14 cellular contexts compared by ENCODE assay signal in the genomic region with DNA sequence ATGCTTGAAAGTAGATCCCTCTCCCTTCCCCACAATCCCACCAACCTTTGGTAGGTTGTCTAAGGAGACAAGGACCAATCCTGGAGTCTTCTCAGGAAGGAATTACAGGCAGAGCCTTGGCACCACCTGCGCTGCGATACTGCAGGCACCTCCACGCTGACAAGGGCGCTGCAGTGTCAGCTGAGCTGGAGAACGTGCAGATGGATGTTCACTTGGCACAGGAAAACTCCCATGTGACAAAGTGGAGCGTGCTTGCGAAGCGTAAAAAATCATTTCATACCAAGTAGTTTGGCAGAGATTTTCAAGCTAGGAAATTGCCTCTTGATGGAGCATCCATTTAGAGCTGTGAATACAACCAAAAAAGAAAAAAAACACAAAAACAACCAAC. TPM values are rescaled to one million over a fixed set of nuclear protein-coding genes. Genes with fewer than 3 reads are reported as not detected.
A peak's percentile ranks its signal among the peaks of the same experiment; 100 is the strongest.
DNase-seq lines count a peak whose midpoint lies in the region; ATAC-seq and TF ChIP-seq lines count a peak whose summit lies in the region.
"Had no signal": no experiment of that assay in that cellular context is flagged by ENCODE, and none has a peak within 500 bp of the region (broad histone marks: within the 10 kb centered on the region; RNA-seq: fewer than 3 reads in every experiment).

No MANE protein-coding gene starts in this region.

- H3K4me1 ChIP-seq in thyroid gland = peaks cover 27 to 31% of the 10 kb centered on the region in 2 donors
- H3K4me1 ChIP-seq in HAP-1 = peaks cover 18% of the 10 kb centered on the region
- H3K4me1 ChIP-seq: colonic mucosa had no signal

- 22 to 33% methylated on average over 8 of the region's 8 CpGs for WGBS in thyroid gland, 2 donors

- no peaks in the 10 kb centered on the region for H3K36me3 ChIP-seq in thyroid gland
- H3K36me3 ChIP-seq in HAP-1 (replicated peaks) = no peaks in the 10 kb centered on the region
- H3K36me3 ChIP-seq: adrenal gland, colonic mucosa had no signal

- H3K27ac ChIP-seq in thyroid gland = peak overlapping the region in 1 of 3 donors; percentile 48
- H3K27ac ChIP-seq: colonic mucosa, KMS-11 had no signal

- in situ Hi-C loops in HAP-1 (cut with MboI; ENCODE audit: low sequenced_read_pairs) = no loop called here

- no peak for TF ChIP-seq CTCF in thyroid gland (IDR thresholded peaks at IDR 0.05)

- DNase-seq in NCI-H82 (lab: John Stamatoyannopoulos, UW) (peak; percentile 51), NCI-H82 treated with DMSO at 0.1 percent for 48 hours (lab: John Stamatoyannopoulos, UW; ENCODE audit: unreplicated experiment) (no peak), NCI-H2227 (lab: John Stamatoyannopoulos, UW; ENCODE audit: unreplicated experiment) (peak; percentile 65), head of caudate nucleus (peak in 29 of 42 donors; percentile 10 to 73 (median 45)), thyroid gland (peak; percentile 83 to 85), HAP-1 (ENCODE audit: low spot score in 2 of 2) (no peak)
- DNase-seq: activated B cell treated with CpG ODN at 0.5 μM for 24 hours, colonic mucosa, midbrain had no signal

- TF ChIP-seq POLR2A in thyroid gland (IDR thresholded peaks at IDR 0.05) = no peak

- H3K9me3 ChIP-seq in thyroid gland (no peaks in the 10 kb centered on the region), HAP-1 (no peaks in the 10 kb centered on the region)
- H3K9me3 ChIP-seq: adrenal gland, colonic mucosa had no signal

- H3K27me3 ChIP-seq in thyroid gland (no peaks in the 10 kb centered on the region), HAP-1 (ENCODE audit: low read depth) (peaks cover 12% of the 10 kb centered on the region; the same call in 1 of the 2 replicates)
- H3K27me3 ChIP-seq: adrenal gland, colonic mucosa had no signal

- no peak for ATAC-seq in GM18909 (IDR thresholded peaks at IDR 0.05; ENCODE audit: poor library complexity, unreplicated experiment)
- no peak for ATAC-seq in GM18511 (IDR thresholded peaks at IDR 0.05; ENCODE audit: unreplicated experiment)

- H3K4me3 ChIP-seq in thyroid gland (replicated peaks in 1 of 3) = no peak overlapping the region
- H3K4me3 ChIP-seq in HAP-1 = no peak overlapping the region
- H3K4me3 ChIP-seq: adrenal gland, colonic mucosa had no signal

- intact Hi-C loops in head of caudate nucleus (cut with DNase I) = no loop called here
- intact Hi-C loops in thyroid gland (cut with DNase I) = no loop called here

RNA-seq across cellular contexts. Expression of gene ACOXL, which starts 37.9 kb away (rescaled TPM):
- 10 to 100 TPM in 1 of 4 donors, 1 to 10 TPM in 3; 1.2 to 10.6 (median 2.1) TPM for total RNA-seq in thyroid gland
- total RNA-seq: posterior vena cava had no signal

Comparison
In these comparisons a context has a peak if more than half of its experiments do, and no peak if none do; other contexts are left out.
1. DNase-seq: peak in NCI-H82 (single experiment), NCI-H2227 (single experiment), head of caudate nucleus (29 of 42) and thyroid gland (2 of 2); none in NCI-H82 treated with DMSO at 0.1 percent for 48 hours (single experiment) and HAP-1 (0 of 2).